Comparison of ENCODE assay signal across 1 cellular context in genomic region chr7:6161463-6162330, GRCh38.
TF ChIP-seq lines count a peak whose summit lies in the region.

No MANE protein-coding gene starts in this region.

TF ChIP-seq in HepG2, 621 proteins besides CTCF, POLR2A, EP300 and RAD21 (continued from another document):
- TF ChIP-seq ZBTB40 (IDR thresholded peaks at IDR 0.05) (no peak), ZBTB40 (CRISPR knock-in tag; IDR thresholded peaks at IDR 0.05) (no peak), ZC3H4 (CRISPR knock-in tag; IDR thresholded peaks at IDR 0.05; ENCODE audit: borderline replicate concordance) (no peak)
TF ChIP-seq in HepG2: peak in this region for 0.
